18 cellular contexts compared by ENCODE assay signal in genomic region chr15:84009616-84010015, GRCh38.
"Had no signal": no experiment of that assay in that cellular context is flagged by ENCODE, and none has a peak within 500 bp of the region (broad histone marks: within the 10 kb centered on the region; RNA-seq: fewer than 3 reads in every experiment).

No MANE protein-coding gene starts in this region.

- H3K36me3 ChIP-seq: lower lobe of right lung, pancreas, spleen, transverse colon, upper lobe of left lung, vagina had no signal

- H3K27me3 ChIP-seq: pancreas, sigmoid colon, spleen, transverse colon, upper lobe of left lung, vagina had no signal

- H3K4me3 ChIP-seq: lower lobe of right lung, pancreas, psoas muscle, sigmoid colon, spleen, transverse colon, upper lobe of left lung, vagina had no signal

- H3K9me3 ChIP-seq: lower lobe of right lung, pancreas, psoas muscle, sigmoid colon, transverse colon, upper lobe of left lung, vagina had no signal

- H3K4me1 ChIP-seq: lower lobe of right lung, pancreas, psoas muscle, sigmoid colon, spleen, transverse colon, upper lobe of left lung, vagina had no signal

- H3K27ac ChIP-seq: lower lobe of right lung, pancreas, psoas muscle, sigmoid colon, spleen, transverse colon, upper lobe of left lung, vagina had no signal

- ATAC-seq: lower lobe of right lung; naive thymus-derived CD8-positive, alpha-beta T cell; pancreas; stimulated activated effector memory CD8-positive, alpha-beta T cell treated with anti-CD3 and anti-CD28 coated beads, Interleukin-12 subunit alpha, Interleukin-12 subunit beta, amount 100 ng/mL, for 72 hours had no signal

- DNase-seq: glutamatergic neuron; hippocampal formation; lower lobe of right lung; mammary epithelial cell; mesenchymal stem cell; naive thymus-derived CD8-positive, alpha-beta T cell; nucleus accumbens; pancreas; sigmoid colon; small intestine; spleen; stimulated activated CD4-positive, alpha-beta T cell treated with anti-CD3 and anti-CD28 coated beads, Interleukin-4, amount 100 ng/mL, for 24 hours; stimulated activated naive CD4-positive, alpha-beta T cell; transverse colon; upper lobe of left lung had no signal
